ENCODE assay signal across 20 cellular contexts in genomic region chr2:60475311-60475830, GRCh38.
DNase-seq lines count a peak whose midpoint lies in the region; ATAC-seq, FAIRE-seq and TF ChIP-seq lines count a peak whose summit lies in the region.
"Had no signal": no experiment of that assay in that cellular context is flagged by ENCODE, and none has a peak within 500 bp of the region (broad histone marks: within the 10 kb centered on the region; RNA-seq: fewer than 3 reads in every experiment).

No MANE protein-coding gene starts in this region.

- peaks cover 22 to 58% (median 53%) of the 10 kb centered on the region in 4 experiments for H3K4me1 ChIP-seq in H1 (replicated peaks in 1 of 4; ENCODE audit: control insufficient read depth in 3 of 4, insufficient read depth in 4 of 4, low read length in 3 of 4)
- H3K4me1 ChIP-seq: SJCRH30 had no signal

- no peak for TF ChIP-seq RAD21 in H1 (IDR thresholded peaks at IDR 0.05 in 1 of 2, conservative IDR thresholded peaks at IDR 0.05 in 1 of 2; ENCODE audit: low read depth in 2 of 2, low read length in 2 of 2)

- H4K8ac ChIP-seq in H1 (ENCODE audit: extremely low read depth, insufficient read depth, low read length) = no peak overlapping the region

- no peak overlapping the region for H3K56ac ChIP-seq in H1 (replicated peaks; ENCODE audit: insufficient read length, low read depth, low read length)

- H3K27ac Mint-ChIP-seq in stimulated activated naive B cell treated with anti-CD40 and anti-IgM and Interleukin-4, amounts not matched to agents 10 μg/mL and 1 μg/mL and 100 μg/mL, for 72 hours = peak overlapping the region; percentile 94
- H3K27ac Mint-ChIP-seq: CD4-positive, CD25-positive, alpha-beta regulatory T cell had no signal

- H4K5ac ChIP-seq in H1 (ENCODE audit: insufficient read length, low read depth, low read length) = no peak overlapping the region

- no peak overlapping the region for H2AFZ ChIP-seq in H1 (ENCODE audit: low read length)

- no peak overlapping the region for H2BK120ac ChIP-seq in H1 (replicated peaks; ENCODE audit: low read depth, low read length)

- no peak overlapping the region; the same call in 1 of the 2 replicates for H2BK12ac ChIP-seq in H1 (ENCODE audit: low read depth, low read length)

- peaks cover 63 to 69% of the 10 kb centered on the region in 2 donors for H3K36me3 Mint-ChIP-seq in stimulated activated naive B cell treated with anti-CD40 and anti-IgM and Interleukin-4, amounts not matched to agents 10 μg/mL and 1 μg/mL and 100 μg/mL, for 72 hours
- H3K36me3 Mint-ChIP-seq: CD4-positive, CD25-positive, alpha-beta regulatory T cell had no signal

- POLR2A ChIA-PET in H1 (lab: Charles Lee; ENCODE audit: partially characterized antibody) = interaction anchor here (1.0 to 2.1 kb wide), 3 partner anchors 22 to 66 kb away, joined by 3 to 10 read pairs (median 4); no protein-coding TSS in a partner anchor

- peaks cover 14% of the 10 kb centered on the region for H3K79me1 ChIP-seq in H1 (ENCODE audit: low read depth, low read length)

- peaks cover 0 to 2% (median under 1%) of the 10 kb centered on the region in 4 experiments; a peak in 4 of 7 replicates for H3K27me3 ChIP-seq in H1 (replicated peaks in 1 of 4; ENCODE audit: control insufficient read depth in 3 of 4, extremely low read depth in 1 of 4, insufficient read depth in 3 of 4, low read length in 3 of 4)
- H3K27me3 ChIP-seq: SJCRH30 had no signal

- ATAC-seq in GM18870 (IDR thresholded peaks at IDR 0.05; ENCODE audit: unreplicated experiment) = peak; percentile 49
- ATAC-seq in HG03342 (IDR thresholded peaks at IDR 0.05; ENCODE audit: unreplicated experiment) = peak; percentile 35
- ATAC-seq in stimulated activated naive B cell treated with anti-CD40 and anti-IgM and Interleukin-4, amounts not matched to agents 10 μg/mL and 1 μg/mL and 100 μg/mL, for 72 hours (replicated peaks) = peak in 1 of 2 donors; percentile 51
- ATAC-seq in Right ventricle myocardium inferior = no peak
- ATAC-seq: K562, PC-3 had no signal

- TF ChIP-seq EP300 in H1 (IDR thresholded peaks at IDR 0.05; ENCODE audit: borderline replicate concordance in 1 of 2, low read depth in 2 of 2, low read length in 2 of 2) = no peak

- no peak for FAIRE-seq in H1 (lab: Jason Lieb, UNC)
- FAIRE-seq: GM18507, H54, K562 had no signal

- intact Hi-C loops in Right ventricle myocardium inferior (cut with DNase I) = no loop called here

- H3K36me3 ChIP-seq in H1 (ENCODE audit: control insufficient read depth in 2 of 4, insufficient read depth in 4 of 4, low read length in 3 of 4) = peaks cover 0 to 9% (median 0%) of the 10 kb centered on the region in 4 experiments; a peak in 1 of 8 replicates
- H3K36me3 ChIP-seq: SJCRH30 had no signal

- H3K23ac ChIP-seq in H1 (ENCODE audit: insufficient read length) = no peak overlapping the region

- H4K91ac ChIP-seq in H1 (replicated peaks; ENCODE audit: insufficient read length, low read length) = no peak overlapping the region

- H3K18ac ChIP-seq in H1 (ENCODE audit: extremely low read depth, low read length) = no peak overlapping the region

- WGBS in H1 (ENCODE audit: extremely low coverage in 1 of 2, insufficient coverage in 1 of 2, insufficient read length in 1 of 2, insufficient replicate concordance in 2 of 2, low coverage in 1 of 2, low lambda C conversion rate in 2 of 2, missing lambda C conversion rate in 1 of 2), 2 experiments = 77% methylated on average over 2 of the region's 2 CpGs; no CpG with 5 or more reads in 1 of the 2 experiments

- DNase-seq in H1 (ENCODE audit: low read depth in 1 of 2, low spot score in 2 of 2) = no peak
- no peak for DNase-seq in stimulated activated naive B cell treated with anti-CD40 and anti-IgM and Interleukin-4, amounts not matched to agents 10 μg/mL and 1 μg/mL and 100 μg/mL, for 72 hours
- DNase-seq in Right ventricle myocardium inferior (ENCODE audit: missing footprints) = no peak
- DNase-seq in COLO668 (lab: John Stamatoyannopoulos, UW; ENCODE audit: unreplicated experiment) = no peak
- no peak for DNase-seq in DMS79 (lab: John Stamatoyannopoulos, UW)
- DNase-seq: AML-193; CD4-positive, CD25-positive, alpha-beta regulatory T cell; DMS53; MV-4-11; NCI-H1417; NCI-H2171; NCI-H446; PC-3; SJCRH30 had no signal

- no peak overlapping the region for H3K9ac ChIP-seq in H1 (replicated peaks in 1 of 4; ENCODE audit: extremely low read depth in 1 of 4, low read depth in 3 of 4, low read length in 3 of 4)

- CTCF ChIA-PET in H1 (lab: Charles Lee; ENCODE audit: partially characterized antibody) = interaction anchor here (0.9 to 1.4 kb wide), 4 partner anchors 9 to 36 kb away, joined by 3 to 5 read pairs (median 4); no protein-coding TSS in a partner anchor

- no peak overlapping the region for H3K27ac ChIP-seq in H1 (ENCODE audit: low read depth, low read length)
- H3K27ac ChIP-seq: RWPE1, SJCRH30 had no signal

- peaks cover 67 to 96% of the 10 kb centered on the region in 2 donors for H3K4me1 Mint-ChIP-seq in stimulated activated naive B cell treated with anti-CD40 and anti-IgM and Interleukin-4, amounts not matched to agents 10 μg/mL and 1 μg/mL and 100 μg/mL, for 72 hours
- H3K4me1 Mint-ChIP-seq: CD4-positive, CD25-positive, alpha-beta regulatory T cell had no signal

- H2AK5ac ChIP-seq in H1 (ENCODE audit: low read depth, low read length) = 0 out of 2 replicates have a peak overlapping the region, but pooled peaks have one; percentile 75

- TF ChIP-seq POLR2A in H1 (IDR thresholded peaks at IDR 0.05; ENCODE audit: control extremely low read depth in 1 of 2, low read depth in 2 of 2, low read length in 2 of 2) = no peak

- peaks cover 4% of the 10 kb centered on the region in 2 donors for H3K9me3 Mint-ChIP-seq in stimulated activated naive B cell treated with anti-CD40 and anti-IgM and Interleukin-4, amounts not matched to agents 10 μg/mL and 1 μg/mL and 100 μg/mL, for 72 hours

- H3K4me3 Mint-ChIP-seq in stimulated activated naive B cell treated with anti-CD40 and anti-IgM and Interleukin-4, amounts not matched to agents 10 μg/mL and 1 μg/mL and 100 μg/mL, for 72 hours = peak overlapping the region in 1 of 2 donors; percentile 22
- H3K4me3 Mint-ChIP-seq: CD4-positive, CD25-positive, alpha-beta regulatory T cell had no signal

- no peak overlapping the region for H3K4ac ChIP-seq in H1 (replicated peaks; ENCODE audit: insufficient read length, low read depth, low read length)

- H3K4me3 ChIP-seq in H1 (ENCODE audit: extremely low read depth in 1 of 4, insufficient read depth in 2 of 4, low read depth in 3 of 4, low read length in 4 of 4) = no peak overlapping the region; a peak in 1 of 8 replicates
- H3K4me3 ChIP-seq: K562, SJCRH30 had no signal

- no peak overlapping the region for H2BK5ac ChIP-seq in H1 (ENCODE audit: low read depth, low read length)

- no peaks in the 10 kb centered on the region; the same call in 1 of the 2 replicates for H3K23me2 ChIP-seq in H1 (ENCODE audit: low read depth, low read length)

- peaks cover 7 to 78% of the 10 kb centered on the region in 2 experiments for H3K79me2 ChIP-seq in H1 (ENCODE audit: control insufficient read depth in 1 of 2, insufficient read depth in 2 of 2, low read length in 2 of 2)

- H3K14ac ChIP-seq in H1 (ENCODE audit: insufficient read length) = no peak overlapping the region

- H4K20me1 ChIP-seq in H1 (replicated peaks in 1 of 2; ENCODE audit: control insufficient read depth in 1 of 2, insufficient read depth in 2 of 2, low read length in 2 of 2) = peaks cover 21 to 28% of the 10 kb centered on the region in 2 experiments

- H3K9me3 ChIP-seq in H1 (ENCODE audit: insufficient read depth in 2 of 2, low read depth in 1 of 2, low read length in 1 of 2) = no peaks in the 10 kb centered on the region
- H3K9me3 ChIP-seq: SJCRH30 had no signal

- peak overlapping the region; percentile 6 to 52; a peak in 2 of 4 replicates for H3K4me2 ChIP-seq in H1 (ENCODE audit: insufficient read depth in 1 of 2, low read depth in 2 of 2, low read length in 2 of 2)

- H2BK15ac ChIP-seq in H1 (ENCODE audit: low read length) = no peak overlapping the region

- H3K27me3 Mint-ChIP-seq in stimulated activated naive B cell treated with anti-CD40 and anti-IgM and Interleukin-4, amounts not matched to agents 10 μg/mL and 1 μg/mL and 100 μg/mL, for 72 hours = no peaks in the 10 kb centered on the region

- TF ChIP-seq CTCF in H1 (IDR thresholded peaks at IDR 0.05; ENCODE audit: control extremely low read depth in 1 of 3, insufficient read depth in 1 of 3, low read depth in 1 of 3, low read length in 3 of 3) = no peak

- no peak overlapping the region for H2BK20ac ChIP-seq in H1 (ENCODE audit: low read length)

TF ChIP-seq in H1, 55 proteins besides CTCF, POLR2A, EP300 and RAD21:
- TF ChIP-seq MAX (IDR thresholded peaks at IDR 0.05) = no peak
- TF ChIP-seq KDM4A (IDR thresholded peaks at IDR 0.05; ENCODE audit: low read depth, low read length, severe bottlenecking) = no peak
- no peak for TF ChIP-seq E2F6 (IDR thresholded peaks at IDR 0.05)
- TF ChIP-seq ASH2L (IDR thresholded peaks at IDR 0.05; ENCODE audit: low read length) = no peak
- no peak for TF ChIP-seq CBX8 (IDR thresholded peaks at IDR 0.05; ENCODE audit: borderline replicate concordance, low read depth, low read length)
